Comparison of ENCODE assay signal across 21 cellular contexts in the genomic region with DNA sequence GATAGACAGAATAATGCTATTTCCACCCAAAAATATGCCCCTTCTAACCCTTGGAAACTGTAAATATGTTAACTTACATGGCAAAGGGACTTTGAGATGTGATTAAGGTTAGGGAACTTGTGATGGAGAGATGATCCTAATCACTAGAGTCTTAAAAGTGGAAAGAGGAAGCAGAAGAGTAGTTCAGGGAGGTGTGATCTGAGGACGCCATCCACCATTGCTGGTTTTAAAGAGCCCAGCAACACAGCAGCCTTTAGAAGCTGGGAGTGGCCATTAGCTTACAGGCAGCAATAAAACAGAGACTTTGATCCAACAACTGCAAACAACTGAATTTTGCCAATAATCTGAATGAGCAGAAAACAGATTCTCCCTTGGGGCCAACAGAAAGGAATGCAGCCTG. TPM values are rescaled to one million over a fixed set of nuclear protein-coding genes. Genes with fewer than 3 reads are reported as not detected.
DNase-seq lines count a peak whose midpoint lies in the region; ATAC-seq, FAIRE-seq and TF ChIP-seq lines count a peak whose summit lies in the region.
"Had no signal": no experiment of that assay in that cellular context is flagged by ENCODE, and none has a peak within 500 bp of the region (broad histone marks: within the 10 kb centered on the region; RNA-seq: fewer than 3 reads in every experiment).

No MANE protein-coding gene starts in this region.

- H3K27me3 Mint-ChIP-seq in activated CD4-positive, alpha-beta memory T cell treated with anti-CD3 and anti-CD28 coated beads for 36 hours, result peaks cover 18% of the 10 kb centered on the region

- H3K9ac ChIP-seq in HepG2 (ENCODE audit: insufficient read depth, low read depth, low read length) (no peak overlapping the region), K562 (ENCODE audit: insufficient read depth in 1 of 2, low read depth in 2 of 2, low read length in 2 of 2) (peak overlapping the region in 1 of 2 experiments; percentile 2; a peak in 1 of 4 replicates)
- H3K9ac ChIP-seq: BLaER1 had no signal

- H3K27ac ChIP-seq in HepG2 (ENCODE audit: extremely low read length, insufficient read depth, low read length), result peak overlapping the region; percentile 23
- no peak overlapping the region for H3K27ac ChIP-seq in right lobe of liver
- peak overlapping the region; percentile 43 for H3K27ac ChIP-seq in K562 (ENCODE audit: extremely low read depth, low read depth, low read length)
- H3K27ac ChIP-seq in stomach, result no peak overlapping the region
- no peak overlapping the region for H3K27ac ChIP-seq in vagina
- H3K27ac ChIP-seq: BLaER1 had no signal

- H4K20me1 ChIP-seq in HepG2 (ENCODE audit: insufficient read depth, low read length) (no peaks in the 10 kb centered on the region), K562 (replicated peaks; ENCODE audit: control insufficient read depth, insufficient read depth, low read length) (no peaks in the 10 kb centered on the region)
- H4K20me1 ChIP-seq: BLaER1 had no signal

- H2AFZ ChIP-seq in HepG2 (ENCODE audit: low read length), result peak overlapping the region; percentile 74
- H2AFZ ChIP-seq in K562 (ENCODE audit: low read depth, low read length), result peak overlapping the region; percentile 78

- H3K9me3 Mint-ChIP-seq in activated CD4-positive, alpha-beta memory T cell treated with anti-CD3 and anti-CD28 coated beads for 36 hours, result peaks cover 3% of the 10 kb centered on the region

- BruUV-seq in HepG2 (replicated peaks; lab: Mats Ljungman, UMichigan), result no TSS peak
- no TSS peak for BruUV-seq in K562 (replicated peaks; lab: Mats Ljungman, UMichigan)

- no peaks in the 10 kb centered on the region for H3K27me3 ChIP-seq in HepG2 (ENCODE audit: control insufficient read depth in 1 of 2, insufficient read depth in 2 of 2, low read length in 2 of 2)
- no peaks in the 10 kb centered on the region for H3K27me3 ChIP-seq in right lobe of liver
- no peaks in the 10 kb centered on the region for H3K27me3 ChIP-seq in K562 (ENCODE audit: control insufficient read depth in 2 of 2, insufficient read depth in 2 of 2, low read length in 2 of 2)
- peaks cover 0 to 37% (median 4%) of the 10 kb centered on the region in 3 donors for H3K27me3 ChIP-seq in stomach
- H3K27me3 ChIP-seq in vagina, result no peaks in the 10 kb centered on the region

- H3K9me3 ChIP-seq in HepG2 (ENCODE audit: low read length), result 0 out of 2 replicates have a peak, but pooled peaks cover 1% of the 10 kb centered on the region
- H3K9me3 ChIP-seq in right lobe of liver, result no peaks in the 10 kb centered on the region
- H3K9me3 ChIP-seq in K562 (replicated peaks; ENCODE audit: control insufficient read depth, insufficient read depth, low read depth, low read length), result 0 out of 2 replicates have a peak, but pooled peaks cover 10% of the 10 kb centered on the region
- peaks cover 0 to under 1% (median 0%) of the 10 kb centered on the region in 4 donors for H3K9me3 ChIP-seq in stomach
- H3K9me3 ChIP-seq in vagina, result no peaks in the 10 kb centered on the region

- FAIRE-seq in HepG2 (lab: Jason Lieb, UNC) (no peak), K562 (lab: Jason Lieb, UNC) (peak; percentile 26)
- FAIRE-seq: A204.1 had no signal

- TF ChIP-seq EP300 in HepG2 (IDR thresholded peaks at IDR 0.05; ENCODE audit: low read depth in 2 of 2, low read length in 2 of 2) (no peak), HepG2 (CRISPR knock-in tag; IDR thresholded peaks at IDR 0.05; ENCODE audit: borderline replicate concordance) (no peak), K562 (IDR thresholded peaks at IDR 0.05; ENCODE audit: low read length) (no peak), stomach (IDR thresholded peaks at IDR 0.05) (no peak)

- no peaks in the 10 kb centered on the region for H3K79me2 ChIP-seq in HepG2 (ENCODE audit: insufficient read depth, low read length)
- no peaks in the 10 kb centered on the region for H3K79me2 ChIP-seq in K562 (ENCODE audit: control insufficient read depth, insufficient read depth, low read length)

- no peaks in the 10 kb centered on the region for H3K36me3 Mint-ChIP-seq in activated CD4-positive, alpha-beta memory T cell treated with anti-CD3 and anti-CD28 coated beads for 36 hours
- H3K36me3 Mint-ChIP-seq: CD4-positive, alpha-beta memory T cell had no signal

- peak; percentile 59; the same call in 2 of the 3 replicates for ATAC-seq in HepG2
- ATAC-seq in right lobe of liver, result no peak
- peak; percentile 70 for ATAC-seq in K562
- ATAC-seq: SK-N-SH treated with all-trans-retinoic acid at 6 μM for 48 hours had no signal

- in situ Hi-C loops in HepG2 (cut with HindIII; ENCODE audit: extremely low pct_ligation_motif_present, low pct_unique_long_range_greater_than_20kb) (no loop called here), K562 (cut with MboI) (no loop called here)

- POLR2A ChIA-PET in HepG2 (lab: Yijun Ruan, JAX), result no interaction called here
- POLR2A ChIA-PET in K562 (lab: Yijun Ruan, JAX), result no interaction called here
- POLR2A ChIA-PET in activated CD4-positive, alpha-beta memory T cell treated with anti-CD3 and anti-CD28 coated beads for 36 hours (lab: Charles Lee), result interaction anchor here (0.6 kb wide), 1 partner anchor 50 kb away, joined by 4 read pairs; a partner anchor contains a TSS

- H3K9me1 ChIP-seq in K562 (ENCODE audit: control insufficient read depth, insufficient read depth, low read length), result no peaks in the 10 kb centered on the region

- DNase-seq in HepG2 (ENCODE audit: low spot score), result no peak
- no peak for DNase-seq in right lobe of liver
- peak; percentile 25 for DNase-seq in SKM-1 (lab: John Stamatoyannopoulos, UW; ENCODE audit: unreplicated experiment)
- DNase-seq in K562 (ENCODE audit: extremely low read depth in 1 of 4, low spot score in 3 of 4), result peak in 1 of 4 experiments; percentile 47
- DNase-seq in stomach, result no peak
- no peak for DNase-seq in activated CD4-positive, alpha-beta memory T cell treated with anti-CD3 and anti-CD28 coated beads for 36 hours
- no peak for DNase-seq in vagina (ENCODE audit: extremely low spot score in 2 of 2)
- DNase-seq in T1000 (lab: John Stamatoyannopoulos, UW), result no peak
- DNase-seq: Calu3; CD4-positive, alpha-beta memory T cell; GF-D8; H7; IMR-90; MM.1S; NCI-H1436; NCI-H1930; NCI-H526; Right ventricle myocardium superior had no signal

- H3K36me3 ChIP-seq in HepG2 (replicated peaks in 1 of 2; ENCODE audit: control insufficient read depth in 1 of 2, insufficient read depth in 2 of 2, low read length in 2 of 2) (no peaks in the 10 kb centered on the region), right lobe of liver (no peaks in the 10 kb centered on the region), K562 (ENCODE audit: control insufficient read depth, insufficient read depth, low read length) (no peaks in the 10 kb centered on the region), stomach (no peaks in the 10 kb centered on the region), vagina (no peaks in the 10 kb centered on the region)
- H3K36me3 ChIP-seq: BLaER1 had no signal

- 82% methylated on average over 1 of the region's 1 CpG for WGBS in HepG2 (ENCODE audit: low lambda C conversion rate)
- 86% methylated on average over 1 of the region's 1 CpG for WGBS in right lobe of liver (ENCODE audit: insufficient coverage, low coverage, low lambda C conversion rate, missing lambda C conversion rate)
- WGBS in K562 (ENCODE audit: insufficient coverage, low coverage, missing lambda C conversion rate), result 0% methylated on average over 1 of the region's 1 CpG
- 66 to 93% (median 78%) methylated on average over 1 of the region's 1 CpG for WGBS in stomach, 5 donors

- peaks cover 15% of the 10 kb centered on the region for H3K4me1 Mint-ChIP-seq in activated CD4-positive, alpha-beta memory T cell treated with anti-CD3 and anti-CD28 coated beads for 36 hours (ENCODE audit: low read depth)

- H3K4me3 ChIP-seq in HepG2 (replicated peaks in 1 of 3; ENCODE audit: insufficient read depth in 1 of 3, low read depth in 2 of 3, low read length in 3 of 3) (no peak overlapping the region), right lobe of liver (no peak overlapping the region), K562 (no peak overlapping the region), stomach (no peak overlapping the region), vagina (no peak overlapping the region)
- H3K4me3 ChIP-seq: BLaER1 had no signal

- no peak for TF ChIP-seq POLR2A in HepG2 (IDR thresholded peaks at IDR 0.05; ENCODE audit: insufficient read depth in 1 of 2, low read depth in 2 of 2, low read length in 2 of 2)
- TF ChIP-seq POLR2A in right lobe of liver (IDR thresholded peaks at IDR 0.05), result no peak
- no peak for TF ChIP-seq POLR2A in K562 (conservative IDR thresholded peaks at IDR 0.05)
- TF ChIP-seq POLR2A in stomach (IDR thresholded peaks at IDR 0.05), result no peak
- no peak for TF ChIP-seq POLR2A in vagina (IDR thresholded peaks at IDR 0.05)

- intact Hi-C loops in HepG2 (cut with micrococcal nuclease; ENCODE audit: unreplicated experiment), result no loop called here
- intact Hi-C loops in right lobe of liver (cut with DNase I), result no loop called here
- intact Hi-C loops in K562 (cut with micrococcal nuclease), result no loop called here
- intact Hi-C loops in stomach (cut with DNase I; ENCODE audit: low total_unique reads), result no loop called here
- intact Hi-C loops in activated CD4-positive, alpha-beta memory T cell treated with anti-CD3 and anti-CD28 coated beads for 36 hours (cut with micrococcal nuclease), result no loop called here
- intact Hi-C loops in vagina (cut with DNase I), result no loop called here

- TF ChIP-seq CTCF in HepG2 (CRISPR knock-in tag; IDR thresholded peaks at IDR 0.05) (no peak), right lobe of liver (IDR thresholded peaks at IDR 0.05) (no peak), K562 (IDR thresholded peaks at IDR 0.05 in 2 of 3, conservative IDR thresholded peaks at IDR 0.05 in 1 of 3; ENCODE audit: insufficient read depth in 2 of 3, low read depth in 1 of 3, low read length in 3 of 3) (no peak), stomach (IDR thresholded peaks at IDR 0.05) (no peak), vagina (IDR thresholded peaks at IDR 0.05) (no peak)

- no peak overlapping the region for H3K27ac Mint-ChIP-seq in activated CD4-positive, alpha-beta memory T cell treated with anti-CD3 and anti-CD28 coated beads for 36 hours
- H3K27ac Mint-ChIP-seq: CD4-positive, alpha-beta memory T cell had no signal

- H3K4me1 ChIP-seq in HepG2 (ENCODE audit: insufficient read depth, low read length), result peaks cover 38% of the 10 kb centered on the region
- H3K4me1 ChIP-seq in right lobe of liver, result no peaks in the 10 kb centered on the region
- peaks cover 31% of the 10 kb centered on the region in 2 experiments for H3K4me1 ChIP-seq in K562 (replicated peaks in 1 of 2; ENCODE audit: control insufficient read depth in 2 of 2, insufficient read depth in 2 of 2, low read length in 2 of 2)
- H3K4me1 ChIP-seq in stomach, result peaks cover 0 to 9% (median 0%) of the 10 kb centered on the region in 4 donors
- no peaks in the 10 kb centered on the region for H3K4me1 ChIP-seq in vagina

- no peak overlapping the region for H3K4me3 Mint-ChIP-seq in activated CD4-positive, alpha-beta memory T cell treated with anti-CD3 and anti-CD28 coated beads for 36 hours
- H3K4me3 Mint-ChIP-seq: CD4-positive, alpha-beta memory T cell had no signal

- H3K4me2 ChIP-seq in HepG2 (ENCODE audit: low read depth, low read length) (peak overlapping the region; percentile 18; the same call in 1 of the 2 replicates), K562 (ENCODE audit: insufficient read depth, low read length) (no peak overlapping the region)
- H3K4me2 ChIP-seq: BLaER1 had no signal

- CTCF ChIA-PET in HepG2 (lab: Yijun Ruan, JAX; ENCODE audit: low intra/inter-chr PET ratio, low total read pairs) (no interaction called here), K562 (lab: Yijun Ruan, JAX; ENCODE audit: low intra/inter-chr PET ratio) (no interaction called here)
- CTCF ChIA-PET in activated CD4-positive, alpha-beta memory T cell treated with anti-CD3 and anti-CD28 coated beads for 36 hours (lab: Charles Lee), result no interaction called here

- no peak for TF ChIP-seq RAD21 in HepG2 (CRISPR knock-in tag; IDR thresholded peaks at IDR 0.05)
- TF ChIP-seq RAD21 in K562 (CRISPR knock-in tag; conservative IDR thresholded peaks at IDR 0.05 in 1 of 2, IDR thresholded peaks at IDR 0.05 in 1 of 2), result no peak

RNA-seq across cellular contexts. Expression of a gene that starts 30.6 kb away (rescaled TPM):
- not detected in 2 replicates for total RNA-seq in HepG2 (2016; rRNA removed; fragmentation: Illumina TruSeq; extraction: Trizol)
- total RNA-seq in HepG2 (2016; cell fraction: cytosol; rRNA removed; fragmentation: Illumina TruSeq; extraction: Trizol; ENCODE audit: low read depth), result not detected in 2 replicates
- not detected in 2 replicates for total RNA-seq in HepG2 (2016; cell fraction: insoluble cytoplasmic fraction; rRNA removed; fragmentation: Illumina TruSeq; extraction: Trizol)
- total RNA-seq in HepG2 (2016; cell fraction: membrane; rRNA removed; fragmentation: Illumina TruSeq; extraction: Trizol), result not detected in 2 replicates
- not detected in 2 replicates for total RNA-seq in HepG2 (2016; cell fraction: nucleus; rRNA removed; fragmentation: Illumina TruSeq; extraction: Trizol)
- polyA plus RNA-seq in HepG2 (2011; rRNA removed), result not detected in 2 replicates
- polyA plus RNA-seq in HepG2 (2011; cell fraction: cytosol; rRNA removed), result not detected in 2 replicates
- not detected in 2 replicates for polyA plus RNA-seq in HepG2 (2011; cell fraction: nucleus; rRNA removed)
- polyA plus RNA-seq in HepG2 (2012), result not detected in 2 replicates
- polyA plus RNA-seq in HepG2 (2016; cell fraction: cytosol; fragmentation: Illumina TruSeq; extraction: Trizol; ENCODE audit: low read depth), result not detected in 2 replicates
- not detected in 2 replicates for polyA plus RNA-seq in HepG2 (2016; cell fraction: insoluble cytoplasmic fraction; fragmentation: Illumina TruSeq; extraction: Trizol; ENCODE audit: low read depth)
- polyA plus RNA-seq in HepG2 (2016; cell fraction: membrane; fragmentation: Illumina TruSeq; extraction: Trizol; ENCODE audit: low read depth), result not detected in 2 replicates
- not detected in 2 replicates for polyA plus RNA-seq in HepG2 (2016; cell fraction: nucleus; fragmentation: Illumina TruSeq; extraction: Trizol; ENCODE audit: insufficient read depth, low read depth)
- 1.1 TPM in 1 of 2 replicates, not detected in the other for polyA minus RNA-seq in HepG2 (2011; rRNA and poly(A)+ RNA removed; ENCODE audit: low replicate concordance)
- not detected in 2 replicates for polyA minus RNA-seq in HepG2 (2011; cell fraction: cytosol; rRNA and poly(A)+ RNA removed)
- polyA minus RNA-seq in HepG2 (2011; cell fraction: nucleus; rRNA and poly(A)+ RNA removed), result not detected in 2 replicates
- total RNA-seq in right lobe of liver, result under 1 TPM; 0.18 to 0.62 (median 0.41) TPM
- 7.3 and 15.9 TPM in 2 replicates for total RNA-seq in K562 (2011; cell fraction: chromatin; rRNA removed; ENCODE audit: low replicate concordance)
- total RNA-seq in K562 (2011; cell fraction: nucleolus; rRNA removed), result 5.4 and 5.5 TPM in 2 replicates
- 6.9 and 7.6 TPM in 2 replicates for total RNA-seq in K562 (2011; cell fraction: nucleoplasm; rRNA removed)
- 5.6 and 6.3 TPM in 2 replicates for total RNA-seq in K562 (2014; rRNA removed)
- 8.3 and 9.5 TPM in 2 replicates for total RNA-seq in K562 (2014; rRNA removed; fragmentation: Illumina TruSeq; extraction: Trizol)
- total RNA-seq in K562 (2015; rRNA removed; fragmentation: Illumina TruSeq; extraction: Trizol), result 7.4 and 8.2 TPM in 2 replicates
- 6.5 and 7.5 TPM in 2 replicates for total RNA-seq in K562 (2021)
- 7.5 and 9.3 TPM in 2 replicates for polyA plus RNA-seq in K562 (2011; rRNA removed)
- polyA plus RNA-seq in K562 (2011; cell fraction: cytosol; rRNA removed), result 1.7 and 3.6 TPM in 2 replicates
- 17.8 and 23.0 TPM in 2 replicates for polyA plus RNA-seq in K562 (2011; cell fraction: nucleus; rRNA removed)
- polyA plus RNA-seq in K562 (2012), result 4.8 and 9.8 TPM in 2 replicates
- polyA plus RNA-seq in K562 (2014; fragmentation: Illumina TruSeq; extraction: Trizol), result 6.5 and 7.5 TPM in 2 replicates
- polyA plus RNA-seq in K562 (2014; fragmentation: Nextera tagmentation; extraction: Ambion mirVana), result 10 to 100 TPM in 1 of 2 experiments, 1 to 10 TPM in 1; 5.1 to 10.0 TPM
- 7.5 and 8.3 TPM in 2 replicates for polyA plus RNA-seq in K562 (2014; rRNA removed)
- 7.8 and 11.1 TPM in 2 replicates for polyA minus RNA-seq in K562 (2011; rRNA and poly(A)+ RNA removed)
- polyA minus RNA-seq in K562 (2011; cell fraction: cytosol; rRNA and poly(A)+ RNA removed), result 2.1 and 2.3 TPM in 2 replicates
- 3.1 and 7.7 TPM in 2 replicates for polyA minus RNA-seq in K562 (2011; cell fraction: nucleus; rRNA and poly(A)+ RNA removed)
- total RNA-seq in stomach, result 1 to 10 TPM in 2 of 5 donors, under 1 TPM in 2, not detected in 1; 0.72 to 6.7 (median 1.5) TPM
- 1 to 10 TPM in 1 of 3 donors, under 1 TPM in 2; 0.50 to 1.2 (median 0.61) TPM for polyA plus RNA-seq in stomach
- 1 to 10 TPM in 1 of 2 experiments, under 1 TPM in 1; 0.99 to 1.3 TPM for total RNA-seq in activated CD4-positive, alpha-beta memory T cell treated with anti-CD3 and anti-CD28 coated beads for 36 hours
- total RNA-seq in vagina, result 0.25 TPM

RNA-seq across cellular contexts. Expression of a gene that starts 50.7 kb away (rescaled TPM):
- 79.0 and 88.6 TPM in 2 replicates for total RNA-seq in HepG2 (2016; rRNA removed; fragmentation: Illumina TruSeq; extraction: Trizol)
- 14.2 and 14.7 TPM in 2 replicates for total RNA-seq in HepG2 (2016; cell fraction: cytosol; rRNA removed; fragmentation: Illumina TruSeq; extraction: Trizol; ENCODE audit: low read depth)
- total RNA-seq in HepG2 (2016; cell fraction: insoluble cytoplasmic fraction; rRNA removed; fragmentation: Illumina TruSeq; extraction: Trizol), result 82.1 and 84.2 TPM in 2 replicates
- 35.6 and 36.2 TPM in 2 replicates for total RNA-seq in HepG2 (2016; cell fraction: membrane; rRNA removed; fragmentation: Illumina TruSeq; extraction: Trizol)
- total RNA-seq in HepG2 (2016; cell fraction: nucleus; rRNA removed; fragmentation: Illumina TruSeq; extraction: Trizol), result 86.3 and 102 TPM in 2 replicates
- 108 and 112 TPM in 2 replicates for polyA plus RNA-seq in HepG2 (2011; rRNA removed)
- polyA plus RNA-seq in HepG2 (2011; cell fraction: cytosol; rRNA removed), result 79.8 and 88.4 TPM in 2 replicates
- polyA plus RNA-seq in HepG2 (2011; cell fraction: nucleus; rRNA removed), result 158 and 172 TPM in 2 replicates
- 57.6 and 68.7 TPM in 2 replicates for polyA plus RNA-seq in HepG2 (2012)
- 6.2 and 6.6 TPM in 2 replicates for polyA plus RNA-seq in HepG2 (2016; cell fraction: cytosol; fragmentation: Illumina TruSeq; extraction: Trizol; ENCODE audit: low read depth)
- polyA plus RNA-seq in HepG2 (2016; cell fraction: insoluble cytoplasmic fraction; fragmentation: Illumina TruSeq; extraction: Trizol; ENCODE audit: low read depth), result 74.5 and 78.1 TPM in 2 replicates
- polyA plus RNA-seq in HepG2 (2016; cell fraction: membrane; fragmentation: Illumina TruSeq; extraction: Trizol; ENCODE audit: low read depth), result 14.8 and 17.7 TPM in 2 replicates
- polyA plus RNA-seq in HepG2 (2016; cell fraction: nucleus; fragmentation: Illumina TruSeq; extraction: Trizol; ENCODE audit: insufficient read depth, low read depth), result 88.3 and 97.6 TPM in 2 replicates
- polyA minus RNA-seq in HepG2 (2011; rRNA and poly(A)+ RNA removed; ENCODE audit: low replicate concordance), result 155 and 156 TPM in 2 replicates
- polyA minus RNA-seq in HepG2 (2011; cell fraction: cytosol; rRNA and poly(A)+ RNA removed), result 47.8 and 51.6 TPM in 2 replicates
- 183 and 209 TPM in 2 replicates for polyA minus RNA-seq in HepG2 (2011; cell fraction: nucleus; rRNA and poly(A)+ RNA removed)
- 10 to 100 TPM; 31.5 to 54.8 (median 36.7) TPM for total RNA-seq in right lobe of liver
- 367 and 380 TPM in 2 replicates for total RNA-seq in K562 (2011; cell fraction: chromatin; rRNA removed; ENCODE audit: low replicate concordance)
- total RNA-seq in K562 (2011; cell fraction: nucleolus; rRNA removed), result 219 and 229 TPM in 2 replicates
- 317 and 452 TPM in 2 replicates for total RNA-seq in K562 (2011; cell fraction: nucleoplasm; rRNA removed)
- total RNA-seq in K562 (2014; rRNA removed), result 145 and 157 TPM in 2 replicates
- 126 and 129 TPM in 2 replicates for total RNA-seq in K562 (2014; rRNA removed; fragmentation: Illumina TruSeq; extraction: Trizol)
- 141 and 156 TPM in 2 replicates for total RNA-seq in K562 (2015; rRNA removed; fragmentation: Illumina TruSeq; extraction: Trizol)
- 122 and 127 TPM in 2 replicates for total RNA-seq in K562 (2021)
- 206 and 235 TPM in 2 replicates for polyA plus RNA-seq in K562 (2011; rRNA removed)
- 186 and 195 TPM in 2 replicates for polyA plus RNA-seq in K562 (2011; cell fraction: cytosol; rRNA removed)
- 387 and 419 TPM in 2 replicates for polyA plus RNA-seq in K562 (2011; cell fraction: nucleus; rRNA removed)
- polyA plus RNA-seq in K562 (2012), result 101 and 114 TPM in 2 replicates
- 90.9 and 99.7 TPM in 2 replicates for polyA plus RNA-seq in K562 (2014; fragmentation: Illumina TruSeq; extraction: Trizol)
- polyA plus RNA-seq in K562 (2014; fragmentation: Nextera tagmentation; extraction: Ambion mirVana), result 10 to 100 TPM; 37.7 to 49.6 TPM
- 118 TPM in 2 replicates for polyA plus RNA-seq in K562 (2014; rRNA removed)
- polyA minus RNA-seq in K562 (2011; rRNA and poly(A)+ RNA removed), result 250 and 288 TPM in 2 replicates
- polyA minus RNA-seq in K562 (2011; cell fraction: cytosol; rRNA and poly(A)+ RNA removed), result 93.5 and 114 TPM in 2 replicates
- 159 and 183 TPM in 2 replicates for polyA minus RNA-seq in K562 (2011; cell fraction: nucleus; rRNA and poly(A)+ RNA removed)
- 100 to 1,000 TPM in 1 of 5 donors, 10 to 100 TPM in 4; 59.1 to 102 (median 77.7) TPM for total RNA-seq in stomach
- 10 to 100 TPM; 24.2 to 33.5 (median 31.6) TPM for polyA plus RNA-seq in stomach
- 10 to 100 TPM; 49.7 to 54.6 TPM for total RNA-seq in activated CD4-positive, alpha-beta memory T cell treated with anti-CD3 and anti-CD28 coated beads for 36 hours
- 58.4 TPM for total RNA-seq in vagina

Comparison
In these comparisons a context has a peak if more than half of its experiments do, and no peak if none do; other contexts are left out.
1. ATAC-seq: peak in HepG2 (single experiment) and K562 (single experiment); none in right lobe of liver (0 of 4).
2. H3K27ac ChIP-seq: peak in HepG2 (single experiment) and K562 (single experiment); none in right lobe of liver (0 of 3), stomach (0 of 5) and vagina (single experiment).